ENCODE assay signal across 22 cellular contexts in genomic region chr12:95830335-95831089, GRCh38. TPM values are rescaled to one million over a fixed set of nuclear protein-coding genes. Genes with fewer than 3 reads are reported as not detected.
"Had no signal": no experiment of that assay in that cellular context is flagged by ENCODE, and none has a peak within 500 bp of the region (broad histone marks: within the 10 kb centered on the region; RNA-seq: fewer than 3 reads in every experiment).

No MANE protein-coding gene starts in this region.

- H3K9ac ChIP-seq: neural progenitor cell had no signal

- ATAC-seq: heart right ventricle; naive thymus-derived CD8-positive, alpha-beta T cell; WTC11 had no signal

- H3K4me1 ChIP-seq: heart right ventricle, testis, vagina had no signal

- H3K36me3 ChIP-seq: heart right ventricle, neural progenitor cell, right lobe of liver, vagina had no signal

- H3K9me3 Mint-ChIP-seq: activated CD4-positive, alpha-beta memory T cell treated with anti-CD3 and anti-CD28 coated beads for 36 hours; dendritic cell treated with granulocyte-macrophage colony-stimulating factor and Interleukin-4, amounts not matched to agents 40 ng/mL and 50 ng/mL, for 4 days; naive thymus-derived CD8-positive, alpha-beta T cell; WTC11 had no signal

- FAIRE-seq: endometrium, TTC549 had no signal

- H3K9me3 ChIP-seq: heart right ventricle, right lobe of liver, testis, vagina had no signal

- H3K36me3 Mint-ChIP-seq: activated CD4-positive, alpha-beta memory T cell treated with anti-CD3 and anti-CD28 coated beads for 36 hours; brain; naive thymus-derived CD8-positive, alpha-beta T cell; neural progenitor cell; WTC11 had no signal

- DNase-seq: activated CD4-positive, alpha-beta memory T cell treated with anti-CD3 and anti-CD28 coated beads for 36 hours; activated CD4-positive, alpha-beta T cell treated with anti-CD3 and anti-CD28 coated beads for 4 hours; activated naive CD4-positive, alpha-beta T cell treated with Interleukin-2 at 50 U/mL for 16 hours; aorta; caudate nucleus; effector CD4-positive, alpha-beta T cell; heart right ventricle; naive thymus-derived CD8-positive, alpha-beta T cell; posterior cingulate gyrus; right lobe of liver; stimulated activated CD4-positive, alpha-beta T cell treated with anti-CD3 and anti-CD28 coated beads, Interleukin-1b, Interleukin-23, amount 100 ng/mL, for 48 hours; T-helper 1 cell; testis; trophoblast cell had no signal

- H3K27me3 ChIP-seq: neural progenitor cell, right lobe of liver, testis, vagina had no signal

- H3K27ac ChIP-seq: heart right ventricle, neural progenitor cell, skin epidermis, testis, vagina had no signal

- H3K4me3 ChIP-seq: heart right ventricle, neural progenitor cell, right lobe of liver, skin epidermis, testis, vagina had no signal

- H3K4me1 Mint-ChIP-seq: naive thymus-derived CD8-positive, alpha-beta T cell had no signal

- H3K4me3 Mint-ChIP-seq: activated CD4-positive, alpha-beta memory T cell treated with anti-CD3 and anti-CD28 coated beads for 36 hours; brain; dendritic cell treated with granulocyte-macrophage colony-stimulating factor and Interleukin-4, amounts not matched to agents 40 ng/mL and 50 ng/mL, for 4 days; naive thymus-derived CD8-positive, alpha-beta T cell; neural progenitor cell; WTC11 had no signal

- H2AFZ ChIP-seq: neural progenitor cell had no signal

- H3K4me2 ChIP-seq: neural progenitor cell had no signal

- H3K27ac Mint-ChIP-seq: activated CD4-positive, alpha-beta memory T cell treated with anti-CD3 and anti-CD28 coated beads for 36 hours; brain; dendritic cell treated with granulocyte-macrophage colony-stimulating factor and Interleukin-4, amounts not matched to agents 40 ng/mL and 50 ng/mL, for 4 days; naive thymus-derived CD8-positive, alpha-beta T cell; neural progenitor cell; WTC11 had no signal

RNA-seq across cellular contexts. Expression of gene NTN4, which starts 39.9 kb away (rescaled TPM):
- total RNA-seq: naive thymus-derived CD8-positive, alpha-beta T cell had no signal
- polyA plus RNA-seq: naive thymus-derived CD8-positive, alpha-beta T cell had no signal
